ENCODE assay signal across 10 cellular contexts in genomic region chr14:51396222-51396815, GRCh38.
DNase-seq lines count a peak whose midpoint lies in the region; ATAC-seq and TF ChIP-seq lines count a peak whose summit lies in the region.
"Had no signal": no experiment of that assay in that cellular context is flagged by ENCODE, and none has a peak within 500 bp of the region (broad histone marks: within the 10 kb centered on the region; RNA-seq: fewer than 3 reads in every experiment).

No MANE protein-coding gene starts in this region.

- no peak overlapping the region for H3K9ac ChIP-seq in neuronal stem cell (ENCODE audit: low read depth, low read length, poor library complexity)

- no peaks in the 10 kb centered on the region for H3K79me1 ChIP-seq in neuronal stem cell (ENCODE audit: low read depth, low read length)

- H2AK5ac ChIP-seq in neuronal stem cell (ENCODE audit: low read depth, low read length): no peak overlapping the region

- POLR2A ChIA-PET in AG04449 (lab: Yijun Ruan, JAX): interaction anchor here (0.6 to 2.5 kb wide), 11 partner anchors 8 to 256 kb away, joined by 3 to 9 read pairs (median 4); no protein-coding TSS in a partner anchor

- H3K14ac ChIP-seq in neuronal stem cell (ENCODE audit: low read length): no peak overlapping the region

- H3K4me3 ChIP-seq in AG04449 (ENCODE audit: low read depth, low read length) (no peak overlapping the region), neuronal stem cell (ENCODE audit: low read length in 2 of 2) (no peak overlapping the region)

- H3K27ac ChIP-seq in epithelial cell of prostate: peak overlapping the region; percentile 100
- H3K27ac ChIP-seq in neuronal stem cell (replicated peaks; ENCODE audit: low read length): no peak overlapping the region
- H3K27ac ChIP-seq: C4-2B had no signal

- no CpG with 5 or more reads among the region's 11 CpGs for WGBS in neuronal stem cell (ENCODE audit: extremely low coverage in 2 of 2, insufficient read length in 2 of 2, insufficient replicate concordance in 1 of 2), 2 donors

- peak overlapping the region; percentile 82 for H2AFZ ChIP-seq in neuronal stem cell (ENCODE audit: low read length)

- no peak overlapping the region for H2BK15ac ChIP-seq in neuronal stem cell (ENCODE audit: low read length)

- H3K4ac ChIP-seq in neuronal stem cell (ENCODE audit: low read length): no peak overlapping the region

- peaks cover 9 to 14% of the 10 kb centered on the region in 2 donors for H3K4me1 ChIP-seq in neuronal stem cell (ENCODE audit: control insufficient read depth in 2 of 2, insufficient read depth in 1 of 2, low read depth in 1 of 2, low read length in 2 of 2)

- DNase-seq in AG04449 (ENCODE audit: low read depth, low spot score) (peak; percentile 95), NCI-H82 (lab: John Stamatoyannopoulos, UW) (peak; percentile 80), epithelial cell of prostate (ENCODE audit: low read depth, low spot score) (peak; percentile 85), neuronal stem cell (ENCODE audit: low spot score) (no peak), COR-L47 (lab: John Stamatoyannopoulos, UW) (no peak)
- no peak for DNase-seq in activated naive CD4-positive, alpha-beta T cell treated with anti-CD3 and anti-CD28 coated beads, Interleukin-2, amount 50 U/mL, for 16 hours
- DNase-seq: GOT3 had no signal

- no peaks in the 10 kb centered on the region for H3K36me3 ChIP-seq in neuronal stem cell (replicated peaks in 1 of 2; ENCODE audit: control insufficient read depth in 2 of 2, insufficient read depth in 2 of 2, low read length in 2 of 2)

- TF ChIP-seq CTCF in AG04449 (IDR thresholded peaks at IDR 0.05; ENCODE audit: insufficient read depth, low read length, missing control alignments): no peak

- H3K4me2 ChIP-seq in neuronal stem cell (ENCODE audit: insufficient read depth, low read length, poor library complexity, severe bottlenecking): no peak overlapping the region

- CTCF ChIA-PET in AG04449 (lab: Yijun Ruan, JAX): interaction anchor here (0.7 to 2.4 kb wide), 4 partner anchors 112 to 256 kb away, joined by 3 to 10 read pairs (median 3); no protein-coding TSS in a partner anchor

- H3K27me3 ChIP-seq in neuronal stem cell (ENCODE audit: control insufficient read depth in 3 of 3, insufficient read depth in 3 of 3, low read depth in 1 of 3, low read length in 3 of 3): no peaks in the 10 kb centered on the region

- no peak overlapping the region for H3K23ac ChIP-seq in neuronal stem cell (ENCODE audit: low read depth, low read length, poor library complexity)

- H2BK12ac ChIP-seq in neuronal stem cell (ENCODE audit: low read length): no peak overlapping the region

- H3K18ac ChIP-seq in neuronal stem cell (ENCODE audit: low read length): no peak overlapping the region

- no peak for ATAC-seq in GM18868 (IDR thresholded peaks at IDR 0.05; ENCODE audit: unreplicated experiment)
- no peak for ATAC-seq in GM19452 (IDR thresholded peaks at IDR 0.05; ENCODE audit: unreplicated experiment)

- H2BK5ac ChIP-seq in neuronal stem cell (ENCODE audit: low read length): no peak overlapping the region

- no peak overlapping the region for H4K8ac ChIP-seq in neuronal stem cell (ENCODE audit: low read depth, low read length)

- no peaks in the 10 kb centered on the region for H3K9me3 ChIP-seq in neuronal stem cell (replicated peaks in 1 of 2; ENCODE audit: control insufficient read depth in 2 of 2, insufficient read depth in 1 of 2, low read depth in 1 of 2, low read length in 2 of 2)

- H2BK120ac ChIP-seq in neuronal stem cell (ENCODE audit: low read depth, low read length): no peak overlapping the region

- H4K91ac ChIP-seq in neuronal stem cell (ENCODE audit: low read depth, low read length, poor library complexity): no peak overlapping the region

Comparison
In these comparisons a context has a peak if more than half of its experiments do, and no peak if none do; other contexts are left out.
1. DNase-seq: peak in AG04449 (single experiment), NCI-H82 (single experiment) and epithelial cell of prostate (single experiment); none in neuronal stem cell (single experiment), activated naive CD4-positive, alpha-beta T cell treated with anti-CD3 and anti-CD28 coated beads, Interleukin-2, amount 50 U/mL, for 16 hours (single experiment) and COR-L47 (single experiment).